13 cellular contexts compared by ENCODE assay signal in genomic region chr3:183224581-183224980, GRCh38. TPM values are rescaled to one million over a fixed set of nuclear protein-coding genes. Genes with fewer than 3 reads are reported as not detected.
DNase-seq lines count a peak whose midpoint lies in the region; ATAC-seq, FAIRE-seq and TF ChIP-seq lines count a peak whose summit lies in the region.
"Had no signal": no experiment of that assay in that cellular context is flagged by ENCODE, and none has a peak within 500 bp of the region (broad histone marks: within the 10 kb centered on the region; RNA-seq: fewer than 3 reads in every experiment).

No MANE protein-coding gene starts in this region.

- no peaks in the 10 kb centered on the region for H3K4me1 ChIP-seq in neural progenitor cell
- H3K4me1 ChIP-seq: ascending aorta, psoas muscle had no signal

- peak; percentile 73 for DNase-seq in Jurkat, Clone E6-1 (ENCODE audit: low read depth, low spot score)
- DNase-seq in activated CD8-positive, alpha-beta T cell treated with anti-CD3 and anti-CD28 coated beads for 36 hours = peak; percentile 74
- DNase-seq in stimulated activated CD4-positive, alpha-beta T cell treated with anti-CD3 and anti-CD28 coated beads, Interleukin-4, amount 100 ng/mL, for 24 hours = peak; percentile 32
- no peak for DNase-seq in nephron progenitor cell
- DNase-seq in neural progenitor cell (ENCODE audit: low spot score) = no peak
- no peak for DNase-seq in UCSD-AML1 (lab: John Stamatoyannopoulos, UW; ENCODE audit: unreplicated experiment)
- no peak for DNase-seq in GM12891 (ENCODE audit: insufficient read length, low spot score)
- DNase-seq: midbrain, NCI-H2227 treated with DMSO at 0.1 percent for 48 hours, psoas muscle had no signal

- H3K27me3 Mint-ChIP-seq in activated CD8-positive, alpha-beta T cell treated with anti-CD3 and anti-CD28 coated beads for 36 hours = no peaks in the 10 kb centered on the region
- H3K27me3 Mint-ChIP-seq in activated naive CD8-positive, alpha-beta T cell = no peaks in the 10 kb centered on the region
- no peaks in the 10 kb centered on the region for H3K27me3 Mint-ChIP-seq in nephron progenitor cell (ENCODE audit: low read depth, poor library complexity)
- H3K27me3 Mint-ChIP-seq in neural progenitor cell (ENCODE audit: insufficient read depth, low read depth) = no peaks in the 10 kb centered on the region

- H3K4me3 ChIP-seq in Jurkat, Clone E6-1 (ENCODE audit: low read length) = no peak overlapping the region
- H3K4me3 ChIP-seq in neural progenitor cell = no peak overlapping the region
- H3K4me3 ChIP-seq: ascending aorta; BLaER1 treated with 17β-estradiol and CSF1 and Interleukin-3, amounts not matched to agents 10 nM and 100 nM; psoas muscle had no signal

- no peak for TF ChIP-seq CTCF in activated CD8-positive, alpha-beta T cell treated with anti-CD3 and anti-CD28 coated beads for 36 hours (IDR thresholded peaks at IDR 0.05)
- TF ChIP-seq CTCF in nephron progenitor cell (IDR thresholded peaks at IDR 0.05) (no peak), neural progenitor cell (IDR thresholded peaks at IDR 0.05) (no peak)

- H3K4me2 ChIP-seq in neural progenitor cell = no peak overlapping the region

- H3K9me3 Mint-ChIP-seq in activated CD8-positive, alpha-beta T cell treated with anti-CD3 and anti-CD28 coated beads for 36 hours = no peaks in the 10 kb centered on the region
- H3K9me3 Mint-ChIP-seq in activated naive CD8-positive, alpha-beta T cell (ENCODE audit: low read depth) = no peaks in the 10 kb centered on the region
- H3K9me3 Mint-ChIP-seq in nephron progenitor cell = no peaks in the 10 kb centered on the region
- H3K9me3 Mint-ChIP-seq in neural progenitor cell = no peaks in the 10 kb centered on the region

- H3F3A ChIP-seq in neural progenitor cell (ENCODE audit: low read depth) = no peaks in the 10 kb centered on the region

- H3K27ac ChIP-seq in neural progenitor cell = no peak overlapping the region
- H3K27ac ChIP-seq: ascending aorta; BLaER1 treated with 17β-estradiol and CSF1 and Interleukin-3, amounts not matched to agents 10 nM and 100 nM; psoas muscle had no signal

- H3K27ac Mint-ChIP-seq in activated CD8-positive, alpha-beta T cell treated with anti-CD3 and anti-CD28 coated beads for 36 hours = peak overlapping the region; percentile 70
- H3K27ac Mint-ChIP-seq in activated naive CD8-positive, alpha-beta T cell = peak overlapping the region; percentile 54
- H3K27ac Mint-ChIP-seq in nephron progenitor cell (no peak overlapping the region), neural progenitor cell (no peak overlapping the region)

- POLR2A ChIA-PET in activated CD8-positive, alpha-beta T cell treated with anti-CD3 and anti-CD28 coated beads for 36 hours (lab: Charles Lee) = interaction anchor here (1.4 to 1.5 kb wide), 2 partner anchors 13 to 39 kb away, joined by 3 read pairs; no protein-coding TSS in a partner anchor

- no peak for FAIRE-seq in GM12891 (lab: Jason Lieb, UNC)

- no peak for TF ChIP-seq POLR2A in GM12891 (IDR thresholded peaks at IDR 0.05; ENCODE audit: low read depth, low read length)

- H3K79me2 ChIP-seq in neural progenitor cell (ENCODE audit: low read depth) = no peaks in the 10 kb centered on the region

- peak; percentile 93 for ATAC-seq in activated CD8-positive, alpha-beta T cell treated with anti-CD3 and anti-CD28 coated beads for 36 hours
- ATAC-seq: psoas muscle had no signal

- no peaks in the 10 kb centered on the region for H3K36me3 ChIP-seq in neural progenitor cell
- H3K36me3 ChIP-seq: ascending aorta; BLaER1 treated with 17β-estradiol and CSF1 and Interleukin-3, amounts not matched to agents 10 nM and 100 nM had no signal

- H3K36me3 Mint-ChIP-seq in activated CD8-positive, alpha-beta T cell treated with anti-CD3 and anti-CD28 coated beads for 36 hours (ENCODE audit: low read depth) = peaks cover 6% of the 10 kb centered on the region
- H3K36me3 Mint-ChIP-seq in activated naive CD8-positive, alpha-beta T cell = no peaks in the 10 kb centered on the region
- H3K36me3 Mint-ChIP-seq in nephron progenitor cell (ENCODE audit: low read depth) (no peaks in the 10 kb centered on the region), neural progenitor cell (no peaks in the 10 kb centered on the region)

- peak overlapping the region; percentile 39 for H3K4me3 Mint-ChIP-seq in activated CD8-positive, alpha-beta T cell treated with anti-CD3 and anti-CD28 coated beads for 36 hours
- H3K4me3 Mint-ChIP-seq in activated naive CD8-positive, alpha-beta T cell = peak overlapping the region; percentile 66
- H3K4me3 Mint-ChIP-seq in nephron progenitor cell = no peak overlapping the region
- no peak overlapping the region for H3K4me3 Mint-ChIP-seq in neural progenitor cell

- intact Hi-C loops in activated CD8-positive, alpha-beta T cell treated with anti-CD3 and anti-CD28 coated beads for 36 hours (cut with micrococcal nuclease) = no loop called here

- no peak overlapping the region for H2AFZ ChIP-seq in neural progenitor cell (replicated peaks)

- no peaks in the 10 kb centered on the region for H4K20me1 ChIP-seq in neural progenitor cell (ENCODE audit: low read depth)
- H4K20me1 ChIP-seq: BLaER1 treated with 17β-estradiol and CSF1 and Interleukin-3, amounts not matched to agents 10 nM and 100 nM had no signal

- no peak overlapping the region for H3K9ac ChIP-seq in neural progenitor cell
- H3K9ac ChIP-seq: BLaER1 treated with 17β-estradiol and CSF1 and Interleukin-3, amounts not matched to agents 10 nM and 100 nM had no signal

- no peaks in the 10 kb centered on the region for H3K27me3 ChIP-seq in neural progenitor cell
- H3K27me3 ChIP-seq: ascending aorta; BLaER1 treated with 17β-estradiol and CSF1 and Interleukin-3, amounts not matched to agents 10 nM and 100 nM had no signal

- H3K4me1 Mint-ChIP-seq in activated CD8-positive, alpha-beta T cell treated with anti-CD3 and anti-CD28 coated beads for 36 hours (ENCODE audit: low read depth) = peaks cover 37% of the 10 kb centered on the region
- H3K4me1 Mint-ChIP-seq in activated naive CD8-positive, alpha-beta T cell (ENCODE audit: low read depth) = peaks cover 28% of the 10 kb centered on the region
- H3K4me1 Mint-ChIP-seq in nephron progenitor cell (peaks cover 16% of the 10 kb centered on the region), neural progenitor cell (peaks cover 7% of the 10 kb centered on the region)

- H3K9me3 ChIP-seq in neural progenitor cell (ENCODE audit: low read depth) = no peaks in the 10 kb centered on the region
- H3K9me3 ChIP-seq: ascending aorta; BLaER1 treated with 17β-estradiol and CSF1 and Interleukin-3, amounts not matched to agents 10 nM and 100 nM; psoas muscle had no signal

- CTCF ChIA-PET in activated CD8-positive, alpha-beta T cell treated with anti-CD3 and anti-CD28 coated beads for 36 hours (lab: Charles Lee) = interaction anchor here (1.0 to 2.4 kb wide), 5 partner anchors 31 to 158 kb away, joined by 3 to 10 read pairs (median 5); no protein-coding TSS in a partner anchor

TF ChIP-seq in GM12891, 5 proteins besides CTCF, POLR2A, EP300 and RAD21:
- TF ChIP-seq POU2F2 (IDR thresholded peaks at IDR 0.05; ENCODE audit: low read depth, low read length) = no peak
- no peak for TF ChIP-seq SPI1 (IDR thresholded peaks at IDR 0.05; ENCODE audit: low read depth, low read length)
- no peak for TF ChIP-seq POLR2AphosphoS5 (IDR thresholded peaks at IDR 0.05; ENCODE audit: low read depth, low read length)
- no peak for TF ChIP-seq PAX5 (IDR thresholded peaks at IDR 0.05; ENCODE audit: insufficient read depth, low read length, severe bottlenecking)
- no peak for TF ChIP-seq TAF1 (IDR thresholded peaks at IDR 0.05; ENCODE audit: low read depth, low read length)

RNA-seq across cellular contexts. Expression of gene B3GNT5, which starts 28.5 kb away (rescaled TPM):
- 1.1 TPM for polyA plus RNA-seq in Jurkat, Clone E6-1 (2012; ENCODE audit: insufficient read depth, insufficient read length)
- total RNA-seq in activated CD8-positive, alpha-beta T cell treated with anti-CD3 and anti-CD28 coated beads for 36 hours = 10 to 100 TPM; 25.8 to 26.1 TPM
- total RNA-seq in neural progenitor cell (ENCODE audit: low replicate concordance) = 9.0 and 14.1 TPM in 2 replicates
- 0.08 TPM for polyA plus RNA-seq in GM12891 (2012; ENCODE audit: low read depth, missing spikeins)

Comparison
In these comparisons a context has a peak if more than half of its experiments do, and no peak if none do; other contexts are left out.
1. DNase-seq: peak in Jurkat, Clone E6-1 (single experiment), activated CD8-positive, alpha-beta T cell treated with anti-CD3 and anti-CD28 coated beads for 36 hours (single experiment) and stimulated activated CD4-positive, alpha-beta T cell treated with anti-CD3 and anti-CD28 coated beads, Interleukin-4, amount 100 ng/mL, for 24 hours (single experiment); none in nephron progenitor cell (single experiment), neural progenitor cell (single experiment), UCSD-AML1 (single experiment) and GM12891 (single experiment).
2. H3K27ac Mint-ChIP-seq: peak in activated CD8-positive, alpha-beta T cell treated with anti-CD3 and anti-CD28 coated beads for 36 hours (single experiment) and activated naive CD8-positive, alpha-beta T cell (single experiment); none in nephron progenitor cell (single experiment) and neural progenitor cell (single experiment).
3. H3K4me3 Mint-ChIP-seq: peak in activated CD8-positive, alpha-beta T cell treated with anti-CD3 and anti-CD28 coated beads for 36 hours (single experiment) and activated naive CD8-positive, alpha-beta T cell (single experiment); none in nephron progenitor cell (single experiment) and neural progenitor cell (single experiment).